20 cellular contexts compared by ENCODE assay signal in the genomic region with DNA sequence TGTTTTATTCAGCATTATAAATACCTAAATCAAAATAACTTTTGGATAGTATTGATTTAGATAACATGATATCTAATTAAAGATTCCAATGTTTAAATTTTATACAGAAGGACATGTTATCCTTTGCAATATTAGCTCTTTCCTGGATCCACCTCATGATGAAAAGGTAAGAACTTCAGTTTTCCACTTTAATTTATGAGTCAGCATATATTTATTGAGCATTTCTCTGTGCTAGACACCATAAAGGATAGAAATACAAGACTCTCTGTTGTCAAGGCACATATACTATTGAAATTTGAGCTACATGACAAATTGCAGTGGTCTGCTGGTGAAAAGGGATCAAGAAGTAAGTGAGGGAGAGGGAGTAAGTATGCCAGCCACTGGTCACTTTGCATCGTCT.
DNase-seq lines count a peak whose midpoint lies in the region; ATAC-seq, FAIRE-seq and TF ChIP-seq lines count a peak whose summit lies in the region.
"Had no signal": no experiment of that assay in that cellular context is flagged by ENCODE, and none has a peak within 500 bp of the region (broad histone marks: within the 10 kb centered on the region; RNA-seq: fewer than 3 reads in every experiment).

No MANE protein-coding gene starts in this region.

- DNase-seq in HepG2 (ENCODE audit: low spot score), result no peak
- no peak for DNase-seq in right lobe of liver
- no peak for DNase-seq in PC-3
- peak; percentile 48 for DNase-seq in left kidney (ENCODE audit: low read depth, low spot score)
- DNase-seq in NCI-H1417 (lab: John Stamatoyannopoulos, UW), result no peak
- DNase-seq: 8988T; C1 segment of cervical spinal cord; Calu3; CD4-positive, alpha-beta memory T cell; COR-L47; DMS53; DMS79 treated with DMSO at 0.1 percent for 48 hours; GF-D8; GOT3; HFFc6 had no signal

- ATAC-seq in HepG2, result no peak
- no peak for ATAC-seq in right lobe of liver
- peak; percentile 47 for ATAC-seq in PC-3
- ATAC-seq in GM21515 (IDR thresholded peaks at IDR 0.05; ENCODE audit: unreplicated experiment), result no peak

- TF ChIP-seq CTCF in HepG2 (CRISPR knock-in tag; IDR thresholded peaks at IDR 0.05) (no peak), right lobe of liver (IDR thresholded peaks at IDR 0.05) (no peak), PC-3 (conservative IDR thresholded peaks at IDR 0.05; ENCODE audit: low read depth, low read length) (no peak)

- H3K9me2 ChIP-seq in PC-3 (replicated peaks; ENCODE audit: low read length), result no peaks in the 10 kb centered on the region

- H3K79me2 ChIP-seq in HepG2 (ENCODE audit: insufficient read depth, low read length) (no peaks in the 10 kb centered on the region), PC-3 (ENCODE audit: low read length) (no peaks in the 10 kb centered on the region)

- H3K36me3 ChIP-seq in HepG2 (replicated peaks in 1 of 2; ENCODE audit: control insufficient read depth in 1 of 2, insufficient read depth in 2 of 2, low read length in 2 of 2) (no peaks in the 10 kb centered on the region), right lobe of liver (no peaks in the 10 kb centered on the region), PC-3 (ENCODE audit: low read depth, low read length) (no peaks in the 10 kb centered on the region)
- H3K36me3 ChIP-seq: HAP-1 had no signal

- H3K9ac ChIP-seq in HepG2 (ENCODE audit: insufficient read depth, low read depth, low read length) (no peak overlapping the region), PC-3 (ENCODE audit: low read length) (no peak overlapping the region)

- H3K4me2 ChIP-seq in HepG2 (ENCODE audit: low read depth, low read length) (no peak overlapping the region), PC-3 (ENCODE audit: low read length) (no peak overlapping the region)

- CTCF ChIA-PET in HepG2 (lab: Yijun Ruan, JAX; ENCODE audit: low intra/inter-chr PET ratio, low total read pairs) (no interaction called here), PC-3 (lab: Charles Lee) (no interaction called here)

- H3K4me1 ChIP-seq in HepG2 (ENCODE audit: insufficient read depth, low read length) (no peaks in the 10 kb centered on the region), right lobe of liver (no peaks in the 10 kb centered on the region), PC-3 (ENCODE audit: insufficient read depth, low read length) (peaks cover 7% of the 10 kb centered on the region)

- H2AFZ ChIP-seq in HepG2 (ENCODE audit: low read length) (no peak overlapping the region), PC-3 (ENCODE audit: low read length) (no peak overlapping the region)

- WGBS in HepG2 (ENCODE audit: low lambda C conversion rate), result 0% methylated on average over 1 of the region's 1 CpG
- 83% methylated on average over 1 of the region's 1 CpG for WGBS in right lobe of liver (ENCODE audit: insufficient coverage, low coverage, low lambda C conversion rate, missing lambda C conversion rate)

- H3K27ac ChIP-seq in HepG2 (ENCODE audit: extremely low read length, insufficient read depth, low read length) (no peak overlapping the region), right lobe of liver (no peak overlapping the region), PC-3 (ENCODE audit: low read length) (no peak overlapping the region)

- intact Hi-C loops in HepG2 (cut with micrococcal nuclease; ENCODE audit: unreplicated experiment) (no loop called here), right lobe of liver (cut with DNase I) (no loop called here), PC-3 (cut with micrococcal nuclease) (no loop called here)

- BruUV-seq in HepG2 (replicated peaks; lab: Mats Ljungman, UMichigan), result no TSS peak
- BruUV-seq in PC-3 (replicated peaks; lab: Mats Ljungman, UMichigan), result no TSS peak

- H3K4me3 ChIP-seq in HepG2 (replicated peaks in 1 of 3; ENCODE audit: insufficient read depth in 1 of 3, low read depth in 2 of 3, low read length in 3 of 3) (no peak overlapping the region), right lobe of liver (no peak overlapping the region), PC-3 (ENCODE audit: low read length) (no peak overlapping the region)
- H3K4me3 ChIP-seq: HAP-1 had no signal

- TF ChIP-seq POLR2A in HepG2 (IDR thresholded peaks at IDR 0.05; ENCODE audit: insufficient read depth in 1 of 2, low read depth in 2 of 2, low read length in 2 of 2) (no peak), right lobe of liver (IDR thresholded peaks at IDR 0.05) (no peak)

- no peaks in the 10 kb centered on the region for H3K9me3 ChIP-seq in HepG2 (ENCODE audit: low read length)
- H3K9me3 ChIP-seq in right lobe of liver, result no peaks in the 10 kb centered on the region
- no peaks in the 10 kb centered on the region for H3K9me3 ChIP-seq in PC-3 (ENCODE audit: low read length)
- H3K9me3 ChIP-seq: HAP-1 had no signal

- in situ Hi-C loops in HepG2 (cut with HindIII; ENCODE audit: extremely low pct_ligation_motif_present, low pct_unique_long_range_greater_than_20kb), result no loop called here

- no peak for TF ChIP-seq EP300 in HepG2 (IDR thresholded peaks at IDR 0.05; ENCODE audit: low read depth in 2 of 2, low read length in 2 of 2)
- TF ChIP-seq EP300 in HepG2 (CRISPR knock-in tag; IDR thresholded peaks at IDR 0.05; ENCODE audit: borderline replicate concordance), result no peak

- no peak for TF ChIP-seq RAD21 in HepG2 (CRISPR knock-in tag; IDR thresholded peaks at IDR 0.05)

- H3K27me3 ChIP-seq in HepG2 (ENCODE audit: control insufficient read depth in 1 of 2, insufficient read depth in 2 of 2, low read length in 2 of 2) (no peaks in the 10 kb centered on the region; a peak in 1 of 5 replicates), right lobe of liver (no peaks in the 10 kb centered on the region), PC-3 (ENCODE audit: low read length) (no peaks in the 10 kb centered on the region)

- POLR2A ChIA-PET in HepG2 (lab: Yijun Ruan, JAX), result no interaction called here
- POLR2A ChIA-PET in PC-3 (lab: Charles Lee; ENCODE audit: unreplicated experiment), result no interaction called here

- H3F3A ChIP-seq in PC-3 (ENCODE audit: low read length, unreplicated experiment), result no peaks in the 10 kb centered on the region

- H4K20me1 ChIP-seq in HepG2 (ENCODE audit: insufficient read depth, low read length), result no peaks in the 10 kb centered on the region
- H4K20me1 ChIP-seq in PC-3 (ENCODE audit: low read length), result no peaks in the 10 kb centered on the region

- no peak for FAIRE-seq in HepG2 (lab: Jason Lieb, UNC)
- FAIRE-seq: GM12891, GM18507, H54 had no signal

TF ChIP-seq in HepG2, 621 proteins besides CTCF, POLR2A, EP300 and RAD21:
- TF ChIP-seq MAFK (conservative IDR thresholded peaks at IDR 0.05 in 1 of 2, IDR thresholded peaks at IDR 0.05 in 1 of 2; ENCODE audit: low read length in 2 of 2) (peak; percentile 66 to 76), HNRNPH1 (optimal IDR thresholded peaks at IDR 0.05; ENCODE audit: low read depth, low read length) (no peak), BCL6 (CRISPR knock-in tag; IDR thresholded peaks at IDR 0.05) (no peak), FOXO4 (CRISPR knock-in tag; conservative IDR thresholded peaks at IDR 0.05) (no peak), ZNF577 (CRISPR knock-in tag; IDR thresholded peaks at IDR 0.05; ENCODE audit: borderline replicate concordance, low read depth) (no peak), MAFF (IDR thresholded peaks at IDR 0.05; ENCODE audit: low read depth, low read length) (peak; percentile 48; the same call in 1 of the 2 replicates), ZNF34 (CRISPR knock-in tag; IDR thresholded peaks at IDR 0.05; ENCODE audit: borderline replicate concordance) (no peak)
TF ChIP-seq in HepG2: peak in this region for 2.
